ENCODE assay signal across 2 cellular contexts in the genomic region with DNA sequence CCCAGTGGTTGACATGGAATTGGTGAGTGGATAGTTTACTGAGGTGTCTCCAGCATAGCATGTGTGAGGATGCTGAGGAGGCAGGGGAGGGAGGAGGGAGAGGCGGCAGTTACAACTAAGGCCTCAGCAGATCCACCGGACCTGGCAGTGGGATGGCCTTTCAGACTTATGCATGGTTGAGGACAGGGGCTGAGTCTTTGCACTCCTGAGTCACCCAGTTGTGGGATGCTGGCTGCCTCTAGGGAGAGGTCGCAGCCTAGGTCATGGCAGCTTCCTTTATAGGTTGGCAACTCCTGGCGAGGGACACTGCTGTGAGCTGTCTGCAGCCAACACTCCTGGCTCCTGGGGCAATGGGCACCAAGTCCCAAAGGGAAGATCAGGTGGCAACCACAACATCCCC.
TF ChIP-seq lines count a peak whose summit lies in the region.

No MANE protein-coding gene starts in this region.

TF ChIP-seq in HepG2, 621 proteins besides CTCF, POLR2A, EP300 and RAD21:
- TF ChIP-seq IRX3 (CRISPR knock-in tag; IDR thresholded peaks at IDR 0.05; ENCODE audit: borderline replicate concordance, low read depth) = no peak
- no peak for TF ChIP-seq HOXA9 (CRISPR knock-in tag; IDR thresholded peaks at IDR 0.05; ENCODE audit: borderline replicate concordance)
- TF ChIP-seq ZSCAN12 (CRISPR knock-in tag; IDR thresholded peaks at IDR 0.05) = no peak
- no peak for TF ChIP-seq ZNF7 (CRISPR knock-in tag; IDR thresholded peaks at IDR 0.05)
- TF ChIP-seq, protein P1, sequence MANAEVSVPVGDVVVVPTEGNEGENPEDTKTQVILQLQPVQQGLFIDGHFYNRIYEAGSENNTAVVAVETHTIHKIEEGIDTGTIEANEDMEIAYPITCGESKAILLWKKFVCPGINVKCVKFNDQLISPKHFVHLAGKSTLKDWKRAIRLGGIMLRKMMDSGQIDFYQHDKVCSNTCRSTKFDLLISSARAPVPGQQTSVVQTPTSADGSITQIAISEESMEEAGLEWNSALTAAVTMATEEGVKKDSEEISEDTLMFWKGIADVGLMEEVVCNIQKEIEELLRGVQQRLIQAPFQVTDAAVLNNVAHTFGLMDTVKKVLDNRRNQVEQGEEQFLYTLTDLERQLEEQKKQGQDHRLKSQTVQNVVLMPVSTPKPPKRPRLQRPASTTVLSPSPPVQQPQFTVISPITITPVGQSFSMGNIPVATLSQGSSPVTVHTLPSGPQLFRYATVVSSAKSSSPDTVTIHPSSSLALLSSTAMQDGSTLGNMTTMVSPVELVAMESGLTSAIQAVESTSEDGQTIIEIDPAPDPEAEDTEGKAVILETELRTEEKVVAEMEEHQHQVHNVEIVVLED (CRISPR knock-in tag; IDR thresholded peaks at IDR 0.05; ENCODE audit: borderline replicate concordance) = no peak
- no peak for TF ChIP-seq ZZZ3 (CRISPR knock-in tag; IDR thresholded peaks at IDR 0.05; ENCODE audit: borderline replicate concordance)
- no peak for TF ChIP-seq SP140L (CRISPR knock-in tag; IDR thresholded peaks at IDR 0.05; ENCODE audit: borderline replicate concordance)
- TF ChIP-seq TGIF2 (CRISPR knock-in tag; IDR thresholded peaks at IDR 0.05) = no peak
- no peak for TF ChIP-seq SP1 (IDR thresholded peaks at IDR 0.05)
- no peak for TF ChIP-seq SP1 (CRISPR knock-in tag; IDR thresholded peaks at IDR 0.05)
- no peak for TF ChIP-seq HDAC1 (CRISPR knock-in tag; IDR thresholded peaks at IDR 0.05)
- no peak for TF ChIP-seq SPEN (CRISPR knock-in tag; IDR thresholded peaks at IDR 0.05; ENCODE audit: low read depth)
- TF ChIP-seq, protein P2, sequence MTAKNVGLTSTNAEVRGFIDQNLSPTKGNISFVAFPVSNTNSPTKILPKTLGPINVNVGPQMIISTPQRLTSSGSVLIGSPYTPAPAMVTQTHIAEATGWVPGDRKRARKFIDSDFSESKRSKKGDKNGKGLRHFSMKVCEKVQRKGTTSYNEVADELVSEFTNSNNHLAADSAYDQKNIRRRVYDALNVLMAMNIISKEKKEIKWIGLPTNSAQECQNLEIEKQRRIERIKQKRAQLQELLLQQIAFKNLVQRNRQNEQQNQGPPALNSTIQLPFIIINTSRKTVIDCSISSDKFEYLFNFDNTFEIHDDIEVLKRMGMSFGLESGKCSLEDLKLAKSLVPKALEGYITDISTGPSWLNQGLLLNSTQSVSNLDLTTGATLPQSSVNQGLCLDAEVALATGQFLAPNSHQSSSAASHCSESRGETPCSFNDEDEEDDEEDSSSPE (CRISPR knock-in tag; IDR thresholded peaks at IDR 0.05) = no peak
- TF ChIP-seq ZBTB8A (CRISPR knock-in tag; IDR thresholded peaks at IDR 0.05; ENCODE audit: borderline replicate concordance, low read depth) = no peak
- no peak for TF ChIP-seq LCORL (IDR thresholded peaks at IDR 0.05)
- no peak for TF ChIP-seq LCORL (CRISPR knock-in tag; IDR thresholded peaks at IDR 0.05)
- TF ChIP-seq ZNF598 (CRISPR knock-in tag; IDR thresholded peaks at IDR 0.05; ENCODE audit: borderline replicate concordance) = no peak
- no peak for TF ChIP-seq CEBPG (CRISPR knock-in tag; IDR thresholded peaks at IDR 0.05)
- TF ChIP-seq ZNF703 (CRISPR knock-in tag; IDR thresholded peaks at IDR 0.05; ENCODE audit: borderline replicate concordance) = no peak
- TF ChIP-seq, protein P3, sequence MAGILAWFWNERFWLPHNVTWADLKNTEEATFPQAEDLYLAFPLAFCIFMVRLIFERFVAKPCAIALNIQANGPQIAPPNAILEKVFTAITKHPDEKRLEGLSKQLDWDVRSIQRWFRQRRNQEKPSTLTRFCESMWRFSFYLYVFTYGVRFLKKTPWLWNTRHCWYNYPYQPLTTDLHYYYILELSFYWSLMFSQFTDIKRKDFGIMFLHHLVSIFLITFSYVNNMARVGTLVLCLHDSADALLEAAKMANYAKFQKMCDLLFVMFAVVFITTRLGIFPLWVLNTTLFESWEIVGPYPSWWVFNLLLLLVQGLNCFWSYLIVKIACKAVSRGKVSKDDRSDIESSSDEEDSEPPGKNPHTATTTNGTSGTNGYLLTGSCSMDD (CRISPR knock-in tag; IDR thresholded peaks at IDR 0.05) = no peak

TF ChIP-seq in GM12878, 131 proteins besides CTCF, POLR2A, EP300 and RAD21:
- TF ChIP-seq NFXL1 (IDR thresholded peaks at IDR 0.05; ENCODE audit: borderline replicate concordance) = peak; percentile 37; the same call in 1 of the 2 replicates
- TF ChIP-seq, protein P4, sequence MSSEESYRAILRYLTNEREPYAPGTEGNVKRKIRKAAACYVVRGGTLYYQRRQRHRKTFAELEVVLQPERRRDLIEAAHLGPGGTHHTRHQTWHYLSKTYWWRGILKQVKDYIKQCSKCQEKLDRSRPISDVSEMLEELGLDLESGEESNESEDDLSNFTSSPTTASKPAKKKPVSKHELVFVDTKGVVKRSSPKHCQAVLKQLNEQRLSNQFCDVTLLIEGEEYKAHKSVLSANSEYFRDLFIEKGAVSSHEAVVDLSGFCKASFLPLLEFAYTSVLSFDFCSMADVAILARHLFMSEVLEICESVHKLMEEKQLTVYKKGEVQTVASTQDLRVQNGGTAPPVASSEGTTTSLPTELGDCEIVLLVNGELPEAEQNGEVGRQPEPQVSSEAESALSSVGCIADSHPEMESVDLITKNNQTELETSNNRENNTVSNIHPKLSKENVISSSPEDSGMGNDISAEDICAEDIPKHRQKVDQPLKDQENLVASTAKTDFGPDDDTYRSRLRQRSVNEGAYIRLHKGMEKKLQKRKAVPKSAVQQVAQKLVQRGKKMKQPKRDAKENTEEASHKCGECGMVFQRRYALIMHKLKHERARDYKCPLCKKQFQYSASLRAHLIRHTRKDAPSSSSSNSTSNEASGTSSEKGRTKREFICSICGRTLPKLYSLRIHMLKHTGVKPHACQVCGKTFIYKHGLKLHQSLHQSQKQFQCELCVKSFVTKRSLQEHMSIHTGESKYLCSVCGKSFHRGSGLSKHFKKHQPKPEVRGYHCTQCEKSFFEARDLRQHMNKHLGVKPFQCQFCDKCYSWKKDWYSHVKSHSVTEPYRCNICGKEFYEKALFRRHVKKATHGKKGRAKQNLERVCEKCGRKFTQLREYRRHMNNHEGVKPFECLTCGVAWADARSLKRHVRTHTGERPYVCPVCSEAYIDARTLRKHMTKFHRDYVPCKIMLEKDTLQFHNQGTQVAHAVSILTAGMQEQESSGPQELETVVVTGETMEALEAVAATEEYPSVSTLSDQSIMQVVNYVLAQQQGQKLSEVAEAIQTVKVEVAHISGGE (CRISPR knock-in tag; IDR thresholded peaks at IDR 0.05) = no peak
